In genomic region chr21:43622796-43623195, GRCh38 we compare ENCODE assay signal across 26 cellular contexts.
"Had no signal": no experiment of that assay in that cellular context is flagged by ENCODE, and none has a peak within 500 bp of the region (broad histone marks: within the 10 kb centered on the region; RNA-seq: fewer than 3 reads in every experiment).

No MANE protein-coding gene starts in this region.

- H3K27me3 Mint-ChIP-seq: progenitor cell of endocrine pancreas; stimulated activated naive CD8-positive, alpha-beta T cell treated with anti-CD3 and anti-CD28 coated beads, Interleukin-15, amount 100 ng/mL, for 72 hours; type B pancreatic cell had no signal

- ATAC-seq: mucosa of descending colon; naive thymus-derived CD4-positive, alpha-beta T cell; natural killer cell treated with Interleukin-12 subunit alpha and Interleukin-12 subunit beta and Interleukin-15 and Interleukin-18, amount 100 ng/mL, for 72 hours; right lobe of liver; stimulated activated memory B cell treated with anti-CD40 and anti-IgM and Interleukin-4, amounts not matched to agents 10 μg/mL and 1 μg/mL and 100 μg/mL, for 72 hours; stimulated activated naive CD8-positive, alpha-beta T cell treated with anti-CD3 and anti-CD28 coated beads, Interleukin-15, amount 100 ng/mL, for 72 hours had no signal

- H3K36me3 ChIP-seq: left ventricle myocardium inferior, ovary, right atrium auricular region, right lobe of liver, uterus had no signal

- DNase-seq: hypothalamus; immature natural killer cell; left ventricle myocardium inferior; midbrain; mucosa of descending colon; naive thymus-derived CD4-positive, alpha-beta T cell; ovary; right lobe of liver; stimulated activated CD4-positive, alpha-beta T cell treated with anti-CD3 and anti-CD28 coated beads, Interleukin-1b, Interleukin-23, amount 100 ng/mL, for 48 hours; stimulated activated CD4-positive, alpha-beta T cell treated with anti-CD3 and anti-CD28 coated beads, Interleukin-2, amount 100 ng/mL, for 48 hours; stimulated activated CD4-positive, alpha-beta T cell treated with anti-CD3 and anti-CD28 coated beads, Interleukin-4, amount 100 ng/mL, for 4 hours; stimulated activated CD8-positive, alpha-beta memory T cell treated with anti-CD3 and anti-CD28 coated beads, Interleukin-4, amount 100 ng/mL, for 48 hours; stimulated activated naive CD4-positive, alpha-beta T cell treated with Interleukin-2 at 50 U/mL for 16 hours; stimulated activated naive CD8-positive, alpha-beta T cell treated with anti-CD3 and anti-CD28 coated beads, Interleukin-15, amount 100 ng/mL, for 72 hours; substantia nigra; uterus had no signal

- H3K27ac Mint-ChIP-seq: immature natural killer cell; memory B cell; naive thymus-derived CD4-positive, alpha-beta T cell; natural killer cell treated with Interleukin-12 subunit alpha and Interleukin-12 subunit beta and Interleukin-15 and Interleukin-18, amount 100 ng/mL, for 72 hours; progenitor cell of endocrine pancreas; stimulated activated memory B cell treated with anti-CD40 and anti-IgM and Interleukin-4, amounts not matched to agents 10 μg/mL and 1 μg/mL and 100 μg/mL, for 72 hours; stimulated activated naive CD8-positive, alpha-beta T cell treated with anti-CD3 and anti-CD28 coated beads, Interleukin-15, amount 100 ng/mL, for 72 hours; type B pancreatic cell had no signal

- FAIRE-seq: islet of Langerhans had no signal

- H3K9me3 ChIP-seq: right lobe of liver had no signal

- H3K4me3 Mint-ChIP-seq: immature natural killer cell; memory B cell; naive thymus-derived CD4-positive, alpha-beta T cell; natural killer cell treated with Interleukin-12 subunit alpha and Interleukin-12 subunit beta and Interleukin-15 and Interleukin-18, amount 100 ng/mL, for 72 hours; stimulated activated memory B cell treated with anti-CD40 and anti-IgM and Interleukin-4, amounts not matched to agents 10 μg/mL and 1 μg/mL and 100 μg/mL, for 72 hours; stimulated activated naive CD8-positive, alpha-beta T cell treated with anti-CD3 and anti-CD28 coated beads, Interleukin-15, amount 100 ng/mL, for 72 hours; type B pancreatic cell had no signal

- H3K4me1 Mint-ChIP-seq: immature natural killer cell; stimulated activated memory B cell treated with anti-CD40 and anti-IgM and Interleukin-4, amounts not matched to agents 10 μg/mL and 1 μg/mL and 100 μg/mL, for 72 hours; stimulated activated naive CD8-positive, alpha-beta T cell treated with anti-CD3 and anti-CD28 coated beads, Interleukin-15, amount 100 ng/mL, for 72 hours had no signal

- H3K4me1 ChIP-seq: left ventricle myocardium inferior, right atrium auricular region, right lobe of liver, tibial nerve, uterus had no signal

- H3K27ac ChIP-seq: left ventricle myocardium inferior, ovary, right atrium auricular region, right lobe of liver, tibial nerve, uterus had no signal

- H3K4me3 ChIP-seq: left ventricle myocardium inferior, lung, mucosa of descending colon, ovary, right atrium auricular region, right lobe of liver, smooth muscle cell, tibial nerve, uterus had no signal

- H3K27me3 ChIP-seq: ovary, right atrium auricular region, right lobe of liver, tibial nerve, uterus had no signal
